8 cellular contexts compared by ENCODE assay signal in genomic region chr3:58008140-58009025, GRCh38. TPM values are rescaled to one million over a fixed set of nuclear protein-coding genes. Genes with fewer than 3 reads are reported as not detected.
A peak's percentile ranks its signal among the peaks of the same experiment; 100 is the strongest.
DNase-seq lines count a peak whose midpoint lies in the region; ATAC-seq and TF ChIP-seq lines count a peak whose summit lies in the region.

A gene with protein sequence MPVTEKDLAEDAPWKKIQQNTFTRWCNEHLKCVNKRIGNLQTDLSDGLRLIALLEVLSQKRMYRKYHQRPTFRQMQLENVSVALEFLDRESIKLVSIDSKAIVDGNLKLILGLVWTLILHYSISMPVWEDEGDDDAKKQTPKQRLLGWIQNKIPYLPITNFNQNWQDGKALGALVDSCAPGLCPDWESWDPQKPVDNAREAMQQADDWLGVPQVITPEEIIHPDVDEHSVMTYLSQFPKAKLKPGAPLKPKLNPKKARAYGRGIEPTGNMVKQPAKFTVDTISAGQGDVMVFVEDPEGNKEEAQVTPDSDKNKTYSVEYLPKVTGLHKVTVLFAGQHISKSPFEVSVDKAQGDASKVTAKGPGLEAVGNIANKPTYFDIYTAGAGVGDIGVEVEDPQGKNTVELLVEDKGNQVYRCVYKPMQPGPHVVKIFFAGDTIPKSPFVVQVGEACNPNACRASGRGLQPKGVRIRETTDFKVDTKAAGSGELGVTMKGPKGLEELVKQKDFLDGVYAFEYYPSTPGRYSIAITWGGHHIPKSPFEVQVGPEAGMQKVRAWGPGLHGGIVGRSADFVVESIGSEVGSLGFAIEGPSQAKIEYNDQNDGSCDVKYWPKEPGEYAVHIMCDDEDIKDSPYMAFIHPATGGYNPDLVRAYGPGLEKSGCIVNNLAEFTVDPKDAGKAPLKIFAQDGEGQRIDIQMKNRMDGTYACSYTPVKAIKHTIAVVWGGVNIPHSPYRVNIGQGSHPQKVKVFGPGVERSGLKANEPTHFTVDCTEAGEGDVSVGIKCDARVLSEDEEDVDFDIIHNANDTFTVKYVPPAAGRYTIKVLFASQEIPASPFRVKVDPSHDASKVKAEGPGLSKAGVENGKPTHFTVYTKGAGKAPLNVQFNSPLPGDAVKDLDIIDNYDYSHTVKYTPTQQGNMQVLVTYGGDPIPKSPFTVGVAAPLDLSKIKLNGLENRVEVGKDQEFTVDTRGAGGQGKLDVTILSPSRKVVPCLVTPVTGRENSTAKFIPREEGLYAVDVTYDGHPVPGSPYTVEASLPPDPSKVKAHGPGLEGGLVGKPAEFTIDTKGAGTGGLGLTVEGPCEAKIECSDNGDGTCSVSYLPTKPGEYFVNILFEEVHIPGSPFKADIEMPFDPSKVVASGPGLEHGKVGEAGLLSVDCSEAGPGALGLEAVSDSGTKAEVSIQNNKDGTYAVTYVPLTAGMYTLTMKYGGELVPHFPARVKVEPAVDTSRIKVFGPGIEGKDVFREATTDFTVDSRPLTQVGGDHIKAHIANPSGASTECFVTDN (N-terminal part only) (plus strand): TSS chr3:58008422. CDS start chr3:58008565, 143 bp downstream.

- peaks cover 9% of the 10 kb centered on the region for H3K27me3 Mint-ChIP-seq in brain

- peaks cover 4% of the 10 kb centered on the region for H3K36me3 Mint-ChIP-seq in brain

- H3K4me1 ChIP-seq in iPS-15b (ENCODE audit: control insufficient read depth, insufficient read depth, low read length) (peaks cover 18% of the 10 kb centered on the region), skeletal muscle satellite cell (ENCODE audit: control insufficient read depth, insufficient read depth, low read length) (peaks cover 38% of the 10 kb centered on the region)

- H3K9me3 ChIP-seq in iPS-15b (ENCODE audit: control insufficient read depth, insufficient read depth, low read length): no peaks in the 10 kb centered on the region
- H3K9me3 ChIP-seq in skeletal muscle satellite cell (replicated peaks; ENCODE audit: low read length): no peaks in the 10 kb centered on the region

- DNase-seq in ELF-1 (ENCODE audit: low read depth, low spot score) (peak; percentile 79), LoVo (ENCODE audit: low spot score) (peak; percentile 84), UCSD-AML1 (lab: John Stamatoyannopoulos, UW; ENCODE audit: unreplicated experiment) (peak; percentile 87)

- H3K4me2 ChIP-seq in skeletal muscle satellite cell (ENCODE audit: low read length): peak within 1 kb of the TSS; percentile 99

- peak within 1 kb of the TSS; percentile 67 to 93 (median 85) for H3K27ac Mint-ChIP-seq in brain

- H3K4me3 Mint-ChIP-seq in brain: peak within 1 kb of the TSS; percentile 86 to 92 (median 90)

- TF ChIP-seq CTCF in brain (conservative IDR thresholded peaks at IDR 0.05): peak; percentile 65 to 72

- peaks cover 35% of the 10 kb centered on the region for H3K4me1 Mint-ChIP-seq in brain

- H3K27me3 ChIP-seq in iPS-15b (ENCODE audit: control insufficient read depth, insufficient read depth, low read length) (no peaks in the 10 kb centered on the region), skeletal muscle satellite cell (ENCODE audit: control insufficient read depth, insufficient read depth, low read length) (no peaks in the 10 kb centered on the region)

- H3K9me3 Mint-ChIP-seq in brain: no peaks in the 10 kb centered on the region

- ATAC-seq in GM21717 (IDR thresholded peaks at IDR 0.05; ENCODE audit: unreplicated experiment) (peak; percentile 74), GM19324 (IDR thresholded peaks at IDR 0.05; ENCODE audit: low FRiP score, unreplicated experiment) (no peak)

- H3K9ac ChIP-seq in iPS-15b (ENCODE audit: low read depth, low read length): peak within 1 kb of the TSS; percentile 97
- H3K9ac ChIP-seq in skeletal muscle satellite cell (ENCODE audit: low read depth, low read length): peak within 1 kb of the TSS; percentile 87

- H3K4me3 ChIP-seq in iPS-15b (ENCODE audit: low read depth, low read length) (peak within 1 kb of the TSS; percentile 100), skeletal muscle satellite cell (ENCODE audit: low read length) (peak within 1 kb of the TSS; percentile 95)

- H3K36me3 ChIP-seq in iPS-15b (ENCODE audit: control insufficient read depth, insufficient read depth, low read length) (peaks cover 2% of the 10 kb centered on the region), skeletal muscle satellite cell (ENCODE audit: insufficient read depth, low read length) (no peaks in the 10 kb centered on the region)

RNA-seq across cellular contexts. Expression of the gene that starts here (rescaled TPM):
- polyA plus RNA-seq in brain (ENCODE audit: insufficient read depth, low read depth, low replicate concordance): 27.6 TPM
- 79.3 and 86.2 TPM in 2 replicates for total RNA-seq in skeletal muscle satellite cell (2012; rRNA removed)
